Comparison of ENCODE assay signal across 19 cellular contexts in genomic region chr22:38653741-38654140, GRCh38. TPM values are rescaled to one million over a fixed set of nuclear protein-coding genes. Genes with fewer than 3 reads are reported as not detected.
DNase-seq lines count a peak whose midpoint lies in the region; ATAC-seq and TF ChIP-seq lines count a peak whose summit lies in the region.
"Had no signal": no experiment of that assay in that cellular context is flagged by ENCODE, and none has a peak within 500 bp of the region (broad histone marks: within the 10 kb centered on the region; RNA-seq: fewer than 3 reads in every experiment).

No MANE protein-coding gene starts in this region.

- H3K9me3 Mint-ChIP-seq in CD8-positive, alpha-beta T cell, result no peaks in the 10 kb centered on the region
- no peaks in the 10 kb centered on the region for H3K9me3 Mint-ChIP-seq in progenitor cell of endocrine pancreas (ENCODE audit: low read depth)

- H3K27ac ChIP-seq in CD8-positive, alpha-beta T cell (ENCODE audit: low read depth, low read length), result no peak overlapping the region
- H3K27ac ChIP-seq: A549, BLaER1, SK-N-MC had no signal

- CTCF ChIA-PET in CD8-positive, alpha-beta T cell (lab: Charles Lee), result no interaction called here

- H3K4me1 ChIP-seq in CD8-positive, alpha-beta T cell (ENCODE audit: insufficient read depth, low read length), result peaks cover 11% of the 10 kb centered on the region

- H3K27ac Mint-ChIP-seq in CD8-positive, alpha-beta T cell, result no peak overlapping the region
- H3K27ac Mint-ChIP-seq in T-helper 17 cell (peak overlapping the region; percentile 83), progenitor cell of endocrine pancreas (no peak overlapping the region)
- H3K27ac Mint-ChIP-seq: H9 had no signal

- peak overlapping the region; percentile 12 for H3K4me3 Mint-ChIP-seq in CD8-positive, alpha-beta T cell
- H3K4me3 Mint-ChIP-seq in T-helper 17 cell, result peak overlapping the region; percentile 36
- peak overlapping the region; percentile 45 for H3K4me3 Mint-ChIP-seq in progenitor cell of endocrine pancreas (ENCODE audit: low read depth)
- H3K4me3 Mint-ChIP-seq: H9 had no signal

- intact Hi-C loops in CD8-positive, alpha-beta T cell (cut with DNase I, micrococcal nuclease), result no loop called here

- no peak for ATAC-seq in CD8-positive, alpha-beta T cell
- ATAC-seq in T-helper 17 cell (no peak), GM19397 (IDR thresholded peaks at IDR 0.05; ENCODE audit: unreplicated experiment) (no peak)
- ATAC-seq: A549 had no signal

- H3K36me3 ChIP-seq in CD8-positive, alpha-beta T cell (ENCODE audit: insufficient read depth, low read length), result no peaks in the 10 kb centered on the region

- peaks cover 26% of the 10 kb centered on the region for H3K4me1 Mint-ChIP-seq in CD8-positive, alpha-beta T cell (ENCODE audit: low read depth)
- H3K4me1 Mint-ChIP-seq in T-helper 17 cell, result peaks cover 21% of the 10 kb centered on the region
- H3K4me1 Mint-ChIP-seq in progenitor cell of endocrine pancreas (ENCODE audit: low read depth), result peaks cover 10% of the 10 kb centered on the region

- no peaks in the 10 kb centered on the region for H3K27me3 Mint-ChIP-seq in CD8-positive, alpha-beta T cell (ENCODE audit: low read depth)
- H3K27me3 Mint-ChIP-seq in T-helper 17 cell, result no peaks in the 10 kb centered on the region
- H3K27me3 Mint-ChIP-seq in progenitor cell of endocrine pancreas, result no peaks in the 10 kb centered on the region

- H3K27me3 ChIP-seq in CD8-positive, alpha-beta T cell (ENCODE audit: insufficient read depth, low read length), result no peaks in the 10 kb centered on the region
- H3K27me3 ChIP-seq: BLaER1 had no signal

- H3K36me3 Mint-ChIP-seq in CD8-positive, alpha-beta T cell, result peaks cover 6% of the 10 kb centered on the region
- no peaks in the 10 kb centered on the region for H3K36me3 Mint-ChIP-seq in T-helper 17 cell (ENCODE audit: low read depth)
- peaks cover 9% of the 10 kb centered on the region for H3K36me3 Mint-ChIP-seq in progenitor cell of endocrine pancreas (ENCODE audit: insufficient read depth)

- H3K4me3 ChIP-seq in CD8-positive, alpha-beta T cell (ENCODE audit: low read depth, low read length), result no peak overlapping the region
- H3K4me3 ChIP-seq in fibroblast of mammary gland (ENCODE audit: control insufficient read depth, low read depth, low read length), result no peak overlapping the region
- H3K4me3 ChIP-seq: A549, BLaER1, SK-N-MC had no signal

- no peak for DNase-seq in CD8-positive, alpha-beta T cell
- no peak for DNase-seq in T-helper 17 cell
- peak; percentile 5 for DNase-seq in fibroblast of mammary gland (ENCODE audit: low read depth)
- no peak for DNase-seq in progenitor cell of endocrine pancreas (ENCODE audit: low spot score, unreplicated experiment)
- no peak for DNase-seq in NAMALWA (ENCODE audit: low spot score)
- no peak for DNase-seq in DMS153 treated with DMSO at 0.1 percent for 48 hours (lab: John Stamatoyannopoulos, UW; ENCODE audit: unreplicated experiment)
- DNase-seq: DMS79 treated with DMSO at 0.1 percent for 48 hours; H9; KBM-7; NCI-H1105 treated with DMSO at 0.1 percent for 48 hours; NCI-H1694 treated with DMSO at 0.1 percent for 48 hours; NCI-H510A; NCI-H748 treated with DMSO at 0.1 percent for 48 hours; NK-92 treated with Interleukin-12 subunit alpha and Interleukin-12 subunit beta, amount 100 ng/mL, for 24 hours; SHP77 had no signal

- POLR2A ChIA-PET in CD8-positive, alpha-beta T cell (lab: Charles Lee), result no interaction called here

- no peaks in the 10 kb centered on the region for H3K9me3 ChIP-seq in CD8-positive, alpha-beta T cell (ENCODE audit: low read length)
- no peaks in the 10 kb centered on the region for H3K9me3 ChIP-seq in T-helper 17 cell (ENCODE audit: control insufficient read depth, low read length, poor library complexity, severe bottlenecking)
- H3K9me3 ChIP-seq: A549, BLaER1 had no signal

- no peak for TF ChIP-seq CTCF in CD8-positive, alpha-beta T cell (IDR thresholded peaks at IDR 0.05)
- no peak for TF ChIP-seq CTCF in fibroblast of mammary gland (conservative IDR thresholded peaks at IDR 0.05; ENCODE audit: control insufficient read depth, insufficient read depth, low read depth, low read length)
- TF ChIP-seq CTCF in progenitor cell of endocrine pancreas (IDR thresholded peaks at IDR 0.05; ENCODE audit: unreplicated experiment), result no peak

RNA-seq across cellular contexts. Expression of gene FAM227A, which starts 2.5 kb away (rescaled TPM):
- under 1 TPM in 1 of 2 experiments, not detected in 1; 0.73 TPM for total RNA-seq in CD8-positive, alpha-beta T cell
- total RNA-seq in T-helper 17 cell (under 1 TPM; 0.77 to 0.91 TPM), progenitor cell of endocrine pancreas (18.3 and 18.6 TPM in 2 replicates)

RNA-seq across cellular contexts. Expression of gene CBY1, which starts 2.7 kb away (rescaled TPM):
- 1 to 10 TPM; 7.6 to 8.9 TPM for total RNA-seq in CD8-positive, alpha-beta T cell
- total RNA-seq in T-helper 17 cell (10 to 100 TPM; 11.9 to 12.3 TPM), progenitor cell of endocrine pancreas (46.1 and 50.5 TPM in 2 replicates)

RNA-seq across cellular contexts. Expression of gene TOMM22, which starts 28.0 kb away (rescaled TPM):
- total RNA-seq in CD8-positive, alpha-beta T cell, result 10 to 100 TPM; 75.2 to 75.4 TPM
- total RNA-seq in T-helper 17 cell (10 to 100 TPM; 56.3 to 63.5 TPM), progenitor cell of endocrine pancreas (68.7 and 76.5 TPM in 2 replicates)

RNA-seq across cellular contexts. Expression of gene JOSD1, which starts 47.0 kb away (rescaled TPM):
- total RNA-seq in CD8-positive, alpha-beta T cell, result 100 to 1,000 TPM; 364 to 375 TPM
- total RNA-seq in T-helper 17 cell (100 to 1,000 TPM; 132 to 157 TPM), progenitor cell of endocrine pancreas (40.6 and 46.3 TPM in 2 replicates)

RNA-seq across cellular contexts. Expression of gene GTPBP1, which starts 52.0 kb away (rescaled TPM):
- 100 to 1,000 TPM; 341 to 346 TPM for total RNA-seq in CD8-positive, alpha-beta T cell
- 100 to 1,000 TPM; 220 to 235 TPM for total RNA-seq in T-helper 17 cell
- 64.0 and 64.9 TPM in 2 replicates for total RNA-seq in progenitor cell of endocrine pancreas

Comparison
In these comparisons a context has a peak if more than half of its experiments do, and no peak if none do; other contexts are left out.
1. RNA of gene FAM227A, which starts 2.5 kb away (total RNA-seq): 18.3 to 18.6 TPM in progenitor cell of endocrine pancreas; 0.77 to 0.91 TPM in T-helper 17 cell and 0.73 TPM in CD8-positive, alpha-beta T cell; every median in the first group is over 10 times any median in the second.
2. Peak in every context shown above with its lines, with median percentiles within 50 percentile points of each other: H3K4me3 Mint-ChIP-seq.